Comparison of ENCODE assay signal across 9 cellular contexts in genomic region chr4:176492648-176493302, GRCh38.
DNase-seq lines count a peak whose midpoint lies in the region; ATAC-seq lines count a peak whose summit lies in the region.
"Had no signal": no experiment of that assay in that cellular context is flagged by ENCODE, and none has a peak within 500 bp of the region (broad histone marks: within the 10 kb centered on the region; RNA-seq: fewer than 3 reads in every experiment).

No MANE protein-coding gene starts in this region.

- ATAC-seq in GM18867 (IDR thresholded peaks at IDR 0.05; ENCODE audit: unreplicated experiment) (peak; percentile 100), GM21576 (IDR thresholded peaks at IDR 0.05; ENCODE audit: unreplicated experiment) (peak; percentile 100), HG03460 (IDR thresholded peaks at IDR 0.05; ENCODE audit: unreplicated experiment) (peak; percentile 100)

- peak; percentile 7 for DNase-seq in glomerular endothelial cell (ENCODE audit: extremely low read depth, low read depth, low spot score)
- no peak for DNase-seq in NCI-H1092 (lab: John Stamatoyannopoulos, UW)
- DNase-seq in amniotic stem cell (lab: John Stamatoyannopoulos, UW) = no peak
- no peak for DNase-seq in cerebellar cortex (ENCODE audit: low spot score)
- DNase-seq: activated naive CD4-positive, alpha-beta T cell treated with anti-CD3 and anti-CD28 coated beads for 36 hours; stimulated activated CD4-positive, alpha-beta T cell treated with anti-CD3 and anti-CD28 coated beads, Interleukin-2, amount 100 ng/mL, for 24 hours had no signal
